ENCODE assay signal across 9 cellular contexts in the genomic region with DNA sequence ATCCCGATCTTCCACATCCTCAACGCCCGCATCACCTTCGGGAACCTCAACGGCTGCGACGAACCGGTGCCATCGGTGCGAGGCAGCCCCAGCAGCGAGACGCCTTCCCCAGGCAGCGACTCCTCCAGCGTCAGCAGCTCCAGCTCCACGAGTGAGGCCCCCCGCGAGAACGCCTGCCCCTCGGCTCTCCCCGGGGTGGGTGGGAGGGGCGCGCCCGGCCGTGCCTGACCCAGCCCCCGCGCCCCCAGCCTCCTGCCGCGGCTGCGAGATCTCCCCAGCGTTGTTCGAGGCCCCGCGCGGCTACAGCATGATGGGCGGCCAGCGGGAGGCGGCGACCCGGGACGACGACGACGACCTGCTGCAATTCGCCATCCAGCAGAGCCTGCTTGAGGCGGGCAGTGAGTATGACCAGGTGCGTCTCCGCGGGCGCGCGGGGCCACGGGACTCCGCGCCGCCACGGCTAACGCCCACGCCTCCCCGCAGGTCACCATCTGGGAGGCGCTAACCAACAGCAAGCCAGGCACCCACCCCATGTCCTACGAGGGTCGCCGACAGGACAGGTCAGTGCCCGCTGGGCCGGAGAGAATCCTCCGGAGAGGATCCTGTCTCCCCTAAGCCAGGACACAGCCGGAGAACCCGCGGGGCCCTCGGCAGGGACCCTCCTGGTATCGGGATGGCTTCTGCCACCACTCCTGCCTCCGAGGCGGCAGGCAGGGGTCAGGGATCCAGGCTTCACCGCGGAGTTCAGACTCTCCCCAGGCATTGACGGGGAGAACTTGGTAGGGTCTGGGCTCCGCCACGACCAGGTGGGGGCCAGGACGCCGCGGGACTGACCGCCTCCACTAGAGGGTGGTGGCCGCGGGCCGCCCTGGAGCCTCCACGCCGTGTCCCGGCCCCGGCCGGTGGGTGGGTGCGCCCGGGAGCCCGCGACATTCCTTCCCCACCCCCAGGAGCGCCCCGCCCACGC. TPM values are rescaled to one million over a fixed set of nuclear protein-coding genes. Genes with fewer than 3 reads are reported as not detected.
DNase-seq lines count a peak whose midpoint lies in the region; ATAC-seq and TF ChIP-seq lines count a peak whose summit lies in the region.
"Had no signal": no experiment of that assay in that cellular context is flagged by ENCODE, and none has a peak within 500 bp of the region (broad histone marks: within the 10 kb centered on the region; RNA-seq: fewer than 3 reads in every experiment).

No MANE protein-coding gene starts in this region.

- no peak for TF ChIP-seq POLR2A in suprapubic skin (IDR thresholded peaks at IDR 0.05)

- no peak for DNase-seq in activated T-cell treated with anti-CD3 and anti-CD28 coated beads, Interleukin-2, amount 50 U/mL, for 4 hours
- DNase-seq in activated T-cell treated with anti-CD3 and anti-CD28 coated beads, Interleukin-2, amount 50 U/mL, for 24 hours = no peak
- peak; percentile 63 for DNase-seq in left kidney (ENCODE audit: low read depth, low spot score)
- peak in 1 of 2 donors; percentile 72 for DNase-seq in suprapubic skin (ENCODE audit: low spot score in 2 of 2)
- DNase-seq in activated CD8-positive, alpha-beta memory T cell treated with anti-CD3 and anti-CD28 coated beads, Interleukin-2, amount 10 ng/mL, durations not matched to agents 7 days and 5 days = no peak
- DNase-seq in SJCRH30 = no peak
- DNase-seq in brain microvascular endothelial cell = no peak
- DNase-seq: KG1 had no signal

- H3K27me3 ChIP-seq in suprapubic skin (peaks cover 6% of the 10 kb centered on the region), SJCRH30 (no peaks in the 10 kb centered on the region), brain microvascular endothelial cell (replicated peaks) (no peaks in the 10 kb centered on the region)

- WGBS in suprapubic skin = 84% methylated on average over 54 of the region's 97 CpGs

- peak overlapping the region; percentile 49 for H3K4me3 Mint-ChIP-seq in activated T-cell treated with anti-CD3 and anti-CD28 coated beads, Interleukin-2, amount 50 U/mL, for 4 hours
- H3K4me3 Mint-ChIP-seq in activated T-cell treated with anti-CD3 and anti-CD28 coated beads, Interleukin-2, amount 50 U/mL, for 24 hours = no peak overlapping the region
- H3K4me3 Mint-ChIP-seq in activated CD8-positive, alpha-beta memory T cell treated with anti-CD3 and anti-CD28 coated beads, Interleukin-2, amount 10 ng/mL, durations not matched to agents 7 days and 5 days = no peak overlapping the region

- H3K27ac ChIP-seq in angular gyrus (ENCODE audit: low read depth, low read length) = peak overlapping the region; percentile 35
- no peak overlapping the region for H3K27ac ChIP-seq in suprapubic skin
- H3K27ac ChIP-seq in SJCRH30 = no peak overlapping the region
- H3K27ac ChIP-seq in brain microvascular endothelial cell = no peak overlapping the region

- peaks cover 48% of the 10 kb centered on the region for H3K4me1 ChIP-seq in suprapubic skin
- H3K4me1 ChIP-seq in SJCRH30 = peaks cover 6% of the 10 kb centered on the region

- peaks cover 37% of the 10 kb centered on the region for H3K4me1 Mint-ChIP-seq in activated T-cell treated with anti-CD3 and anti-CD28 coated beads, Interleukin-2, amount 50 U/mL, for 4 hours (ENCODE audit: low read depth)
- H3K4me1 Mint-ChIP-seq in activated T-cell treated with anti-CD3 and anti-CD28 coated beads, Interleukin-2, amount 50 U/mL, for 24 hours (ENCODE audit: low read depth) = peaks cover 41% of the 10 kb centered on the region
- H3K4me1 Mint-ChIP-seq in activated CD8-positive, alpha-beta memory T cell treated with anti-CD3 and anti-CD28 coated beads, Interleukin-2, amount 10 ng/mL, durations not matched to agents 7 days and 5 days = peaks cover 39% of the 10 kb centered on the region

- H3K4me3 ChIP-seq in suprapubic skin (peak overlapping the region; percentile 32), SJCRH30 (no peak overlapping the region), brain microvascular endothelial cell (ENCODE audit: low read depth, low read length) (no peak overlapping the region)

- H3K9me3 ChIP-seq in suprapubic skin = no peaks in the 10 kb centered on the region
- H3K9me3 ChIP-seq in SJCRH30 (replicated peaks) = 0 out of 2 replicates have a peak, but pooled peaks cover 3% of the 10 kb centered on the region

- TF ChIP-seq CTCF in suprapubic skin (IDR thresholded peaks at IDR 0.05) = no peak
- no peak for TF ChIP-seq CTCF in brain microvascular endothelial cell (IDR thresholded peaks at IDR 0.05; ENCODE audit: low read depth, low read length, missing control alignments)

- H3K27me3 Mint-ChIP-seq in activated T-cell treated with anti-CD3 and anti-CD28 coated beads, Interleukin-2, amount 50 U/mL, for 4 hours (ENCODE audit: low read depth) = no peaks in the 10 kb centered on the region
- H3K27me3 Mint-ChIP-seq in activated T-cell treated with anti-CD3 and anti-CD28 coated beads, Interleukin-2, amount 50 U/mL, for 24 hours = peaks cover 5% of the 10 kb centered on the region
- peaks cover 3% of the 10 kb centered on the region for H3K27me3 Mint-ChIP-seq in activated CD8-positive, alpha-beta memory T cell treated with anti-CD3 and anti-CD28 coated beads, Interleukin-2, amount 10 ng/mL, durations not matched to agents 7 days and 5 days

- H3K36me3 ChIP-seq in suprapubic skin (no peaks in the 10 kb centered on the region), SJCRH30 (peaks cover 26% of the 10 kb centered on the region), brain microvascular endothelial cell (replicated peaks) (no peaks in the 10 kb centered on the region)

- H3K9me3 Mint-ChIP-seq in activated T-cell treated with anti-CD3 and anti-CD28 coated beads, Interleukin-2, amount 50 U/mL, for 4 hours = no peaks in the 10 kb centered on the region
- no peaks in the 10 kb centered on the region for H3K9me3 Mint-ChIP-seq in activated T-cell treated with anti-CD3 and anti-CD28 coated beads, Interleukin-2, amount 50 U/mL, for 24 hours
- no peaks in the 10 kb centered on the region for H3K9me3 Mint-ChIP-seq in activated CD8-positive, alpha-beta memory T cell treated with anti-CD3 and anti-CD28 coated beads, Interleukin-2, amount 10 ng/mL, durations not matched to agents 7 days and 5 days (ENCODE audit: low read depth)

- in situ Hi-C loops in brain microvascular endothelial cell (cut with HindIII; ENCODE audit: low pct_ligation_motif_present, low sequenced_read_pairs) = no loop called here

- CTCF ChIA-PET in activated CD8-positive, alpha-beta memory T cell treated with anti-CD3 and anti-CD28 coated beads, Interleukin-2, amount 10 ng/mL, durations not matched to agents 7 days and 5 days (lab: Charles Lee) = interaction anchor here (0.6 to 24.4 kb wide), 14 partner anchors 8 to 317 kb away, joined by 3 to 458 read pairs (median 4); a partner anchor contains a TSS

- H3K36me3 Mint-ChIP-seq in activated T-cell treated with anti-CD3 and anti-CD28 coated beads, Interleukin-2, amount 50 U/mL, for 4 hours (ENCODE audit: insufficient read depth) = no peaks in the 10 kb centered on the region
- peaks cover 16% of the 10 kb centered on the region for H3K36me3 Mint-ChIP-seq in activated T-cell treated with anti-CD3 and anti-CD28 coated beads, Interleukin-2, amount 50 U/mL, for 24 hours (ENCODE audit: low read depth)
- no peaks in the 10 kb centered on the region for H3K36me3 Mint-ChIP-seq in activated CD8-positive, alpha-beta memory T cell treated with anti-CD3 and anti-CD28 coated beads, Interleukin-2, amount 10 ng/mL, durations not matched to agents 7 days and 5 days

- no peak overlapping the region for H3K27ac Mint-ChIP-seq in activated T-cell treated with anti-CD3 and anti-CD28 coated beads, Interleukin-2, amount 50 U/mL, for 24 hours
- H3K27ac Mint-ChIP-seq in activated CD8-positive, alpha-beta memory T cell treated with anti-CD3 and anti-CD28 coated beads, Interleukin-2, amount 10 ng/mL, durations not matched to agents 7 days and 5 days = no peak overlapping the region

- no peak for ATAC-seq in activated T-cell treated with anti-CD3 and anti-CD28 coated beads, Interleukin-2, amount 50 U/mL, for 4 hours
- ATAC-seq in activated CD8-positive, alpha-beta memory T cell treated with anti-CD3 and anti-CD28 coated beads, Interleukin-2, amount 10 ng/mL, durations not matched to agents 7 days and 5 days = no peak

- no peak for TF ChIP-seq EP300 in suprapubic skin (IDR thresholded peaks at IDR 0.05)

RNA-seq across cellular contexts. Expression of a gene that starts 10.0 kb away (rescaled TPM):
- total RNA-seq in activated T-cell treated with anti-CD3 and anti-CD28 coated beads, Interleukin-2, amount 50 U/mL, for 4 hours = 10 to 100 TPM in 2 of 3 donors, 1 to 10 TPM in 1; 9.8 to 12.3 (median 11.8) TPM
- total RNA-seq in suprapubic skin = 10 to 100 TPM in 1 of 4 donors, 1 to 10 TPM in 3; 1.4 to 13.7 (median 6.6) TPM
- total RNA-seq in activated CD8-positive, alpha-beta memory T cell treated with anti-CD3 and anti-CD28 coated beads, Interleukin-2, amount 10 ng/mL, durations not matched to agents 7 days and 5 days = 1 to 10 TPM; 2.7 to 7.0 TPM
- total RNA-seq in SJCRH30 (2014; rRNA removed; shearing (Covaris generic)) = 11.7 and 14.7 TPM in 2 replicates

RNA-seq across cellular contexts. Expression of a gene that starts 19.8 kb away (rescaled TPM):
- total RNA-seq in activated T-cell treated with anti-CD3 and anti-CD28 coated beads, Interleukin-2, amount 50 U/mL, for 4 hours = 10 to 100 TPM; 33.3 to 40.7 (median 40.4) TPM
- 10 to 100 TPM in 3 of 4 donors, 1 to 10 TPM in 1; 9.0 to 16.5 (median 10.8) TPM for total RNA-seq in suprapubic skin
- 10 to 100 TPM; 15.6 to 20.1 TPM for total RNA-seq in activated CD8-positive, alpha-beta memory T cell treated with anti-CD3 and anti-CD28 coated beads, Interleukin-2, amount 10 ng/mL, durations not matched to agents 7 days and 5 days
- total RNA-seq in SJCRH30 (2014; rRNA removed; shearing (Covaris generic)) = 18.1 and 19.2 TPM in 2 replicates

RNA-seq across cellular contexts. Expression of a gene that starts 23.2 kb away (rescaled TPM):
- total RNA-seq in activated T-cell treated with anti-CD3 and anti-CD28 coated beads, Interleukin-2, amount 50 U/mL, for 4 hours = 10 to 100 TPM; 79.3 to 91.3 (median 90.8) TPM
- 100 to 1,000 TPM in 2 of 4 donors, 10 to 100 TPM in 2; 66.7 to 103 (median 90.4) TPM for total RNA-seq in suprapubic skin
- total RNA-seq in activated CD8-positive, alpha-beta memory T cell treated with anti-CD3 and anti-CD28 coated beads, Interleukin-2, amount 10 ng/mL, durations not matched to agents 7 days and 5 days = 10 to 100 TPM; 69.5 to 79.5 TPM
- total RNA-seq in SJCRH30 (2014; rRNA removed; shearing (Covaris generic)) = 42.4 and 42.6 TPM in 2 replicates

RNA-seq across cellular contexts. Expression of a gene that starts 44.2 kb away (rescaled TPM):
- 10 to 100 TPM; 40.9 to 53.9 (median 42.1) TPM for total RNA-seq in activated T-cell treated with anti-CD3 and anti-CD28 coated beads, Interleukin-2, amount 50 U/mL, for 4 hours
- total RNA-seq in suprapubic skin = 10 to 100 TPM; 31.6 to 45.9 (median 40.3) TPM
- 100 to 1,000 TPM in 1 of 2 experiments, 10 to 100 TPM in 1; 97.0 to 131 TPM for total RNA-seq in activated CD8-positive, alpha-beta memory T cell treated with anti-CD3 and anti-CD28 coated beads, Interleukin-2, amount 10 ng/mL, durations not matched to agents 7 days and 5 days
- total RNA-seq in SJCRH30 (2014; rRNA removed; shearing (Covaris generic)) = 45.0 and 48.0 TPM in 2 replicates

RNA-seq across cellular contexts. Expression of a gene that starts 45.9 kb away (rescaled TPM):
- total RNA-seq in activated T-cell treated with anti-CD3 and anti-CD28 coated beads, Interleukin-2, amount 50 U/mL, for 4 hours = 10 to 100 TPM in 1 of 3 donors, 1 to 10 TPM in 2; 7.6 to 10.6 (median 9.9) TPM
- 10 to 100 TPM in 1 of 4 donors, 1 to 10 TPM in 3; 7.2 to 11.0 (median 7.9) TPM for total RNA-seq in suprapubic skin
- total RNA-seq in activated CD8-positive, alpha-beta memory T cell treated with anti-CD3 and anti-CD28 coated beads, Interleukin-2, amount 10 ng/mL, durations not matched to agents 7 days and 5 days = 10 to 100 TPM; 20.0 to 20.3 TPM
- 16.2 and 18.5 TPM in 2 replicates for total RNA-seq in SJCRH30 (2014; rRNA removed; shearing (Covaris generic))
